In the genomic region with DNA sequence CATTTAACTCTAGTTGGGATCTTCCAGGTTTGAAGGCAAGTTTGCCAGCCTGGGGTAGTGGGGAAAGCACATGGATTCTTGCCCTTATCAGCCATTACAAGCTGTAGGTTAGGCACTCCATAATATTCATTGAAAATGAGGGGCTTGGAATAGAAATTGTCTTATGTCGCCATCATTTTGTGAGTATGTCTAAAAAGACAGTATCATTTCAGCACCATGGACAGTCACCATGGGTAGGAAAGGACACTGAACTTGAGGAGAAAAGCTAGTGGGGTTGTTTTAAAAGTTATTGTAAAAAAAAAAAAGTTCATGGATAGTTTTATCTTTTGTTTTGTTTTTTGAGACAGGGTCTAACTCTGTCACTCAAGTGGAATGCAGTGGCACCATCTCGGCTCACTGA, we compare ENCODE assay signal across 1 cellular context.
TF ChIP-seq lines count a peak whose summit lies in the region.

No MANE protein-coding gene starts in this region.

TF ChIP-seq in HepG2, 621 proteins besides CTCF, POLR2A, EP300 and RAD21 (continued from another document and continues in another):
- TF ChIP-seq, protein P1, sequence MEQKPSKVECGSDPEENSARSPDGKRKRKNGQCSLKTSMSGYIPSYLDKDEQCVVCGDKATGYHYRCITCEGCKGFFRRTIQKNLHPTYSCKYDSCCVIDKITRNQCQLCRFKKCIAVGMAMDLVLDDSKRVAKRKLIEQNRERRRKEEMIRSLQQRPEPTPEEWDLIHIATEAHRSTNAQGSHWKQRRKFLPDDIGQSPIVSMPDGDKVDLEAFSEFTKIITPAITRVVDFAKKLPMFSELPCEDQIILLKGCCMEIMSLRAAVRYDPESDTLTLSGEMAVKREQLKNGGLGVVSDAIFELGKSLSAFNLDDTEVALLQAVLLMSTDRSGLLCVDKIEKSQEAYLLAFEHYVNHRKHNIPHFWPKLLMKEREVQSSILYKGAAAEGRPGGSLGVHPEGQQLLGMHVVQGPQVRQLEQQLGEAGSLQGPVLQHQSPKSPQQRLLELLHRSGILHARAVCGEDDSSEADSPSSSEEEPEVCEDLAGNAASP (CRISPR knock-in tag; IDR thresholded peaks at IDR 0.05; ENCODE audit: borderline replicate concordance), result 0 out of 2 replicates have a peak, but pooled peaks have one; percentile 33
- TF ChIP-seq NR2F1 (CRISPR knock-in tag; IDR thresholded peaks at IDR 0.05), result no peak
- TF ChIP-seq, protein P2, sequence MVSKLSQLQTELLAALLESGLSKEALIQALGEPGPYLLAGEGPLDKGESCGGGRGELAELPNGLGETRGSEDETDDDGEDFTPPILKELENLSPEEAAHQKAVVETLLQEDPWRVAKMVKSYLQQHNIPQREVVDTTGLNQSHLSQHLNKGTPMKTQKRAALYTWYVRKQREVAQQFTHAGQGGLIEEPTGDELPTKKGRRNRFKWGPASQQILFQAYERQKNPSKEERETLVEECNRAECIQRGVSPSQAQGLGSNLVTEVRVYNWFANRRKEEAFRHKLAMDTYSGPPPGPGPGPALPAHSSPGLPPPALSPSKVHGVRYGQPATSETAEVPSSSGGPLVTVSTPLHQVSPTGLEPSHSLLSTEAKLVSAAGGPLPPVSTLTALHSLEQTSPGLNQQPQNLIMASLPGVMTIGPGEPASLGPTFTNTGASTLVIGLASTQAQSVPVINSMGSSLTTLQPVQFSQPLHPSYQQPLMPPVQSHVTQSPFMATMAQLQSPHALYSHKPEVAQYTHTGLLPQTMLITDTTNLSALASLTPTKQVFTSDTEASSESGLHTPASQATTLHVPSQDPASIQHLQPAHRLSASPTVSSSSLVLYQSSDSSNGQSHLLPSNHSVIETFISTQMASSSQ (IDR thresholded peaks at IDR 0.05; ENCODE audit: low read depth), result no peak
- TF ChIP-seq, protein P2 (CRISPR knock-in tag; IDR thresholded peaks at IDR 0.05; ENCODE audit: borderline replicate concordance), result no peak
- TF ChIP-seq SNAPC2 (CRISPR knock-in tag; IDR thresholded peaks at IDR 0.05), result no peak
- no peak for TF ChIP-seq NFIC (IDR thresholded peaks at IDR 0.05; ENCODE audit: low read length)
- no peak for TF ChIP-seq CEBPB (IDR thresholded peaks at IDR 0.05; ENCODE audit: borderline replicate concordance, low read depth, low read length)
- TF ChIP-seq ESRRA (CRISPR knock-in tag; IDR thresholded peaks at IDR 0.05; ENCODE audit: low read depth), result no peak
- peak; percentile 48; the same call in 1 of the 2 replicates for TF ChIP-seq ZSCAN9 (CRISPR knock-in tag; IDR thresholded peaks at IDR 0.05; ENCODE audit: borderline replicate concordance)
- peak in 1 of 2 experiments; percentile 47; a peak in 1 of 4 replicates for TF ChIP-seq KLF16 (CRISPR knock-in tag; IDR thresholded peaks at IDR 0.05)
- TF ChIP-seq KLF12 (CRISPR knock-in tag; IDR thresholded peaks at IDR 0.05; ENCODE audit: borderline replicate concordance), result no peak
- TF ChIP-seq SMYD3 (CRISPR knock-in tag; IDR thresholded peaks at IDR 0.05), result no peak
- TF ChIP-seq KMT2B (CRISPR knock-in tag; IDR thresholded peaks at IDR 0.05), result no peak
- TF ChIP-seq, protein P3, sequence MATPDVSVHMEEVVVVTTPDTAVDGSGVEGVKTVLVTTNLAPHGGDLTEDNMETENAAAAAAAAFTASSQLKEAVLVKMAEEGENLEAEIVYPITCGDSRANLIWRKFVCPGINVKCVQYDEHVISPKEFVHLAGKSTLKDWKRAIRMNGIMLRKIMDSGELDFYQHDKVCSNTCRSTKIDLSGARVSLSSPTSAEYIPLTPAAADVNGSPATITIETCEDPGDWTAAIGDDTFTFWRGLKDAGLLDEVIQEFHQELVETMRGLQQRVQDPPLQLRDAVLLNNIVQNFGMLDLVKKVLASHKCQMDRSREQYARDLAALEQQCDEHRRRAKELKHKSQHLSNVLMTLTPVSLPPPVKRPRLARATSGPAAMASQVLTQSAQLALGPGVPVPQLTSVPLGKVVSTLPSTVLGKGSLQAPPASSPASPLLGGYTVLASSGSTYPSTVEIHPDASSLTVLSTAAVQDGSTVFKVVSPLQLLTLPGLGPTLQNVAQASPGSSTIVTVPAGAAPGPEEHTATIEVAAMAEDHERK (CRISPR knock-in tag; IDR thresholded peaks at IDR 0.05; ENCODE audit: low read depth), result no peak
- TF ChIP-seq, protein P4, sequence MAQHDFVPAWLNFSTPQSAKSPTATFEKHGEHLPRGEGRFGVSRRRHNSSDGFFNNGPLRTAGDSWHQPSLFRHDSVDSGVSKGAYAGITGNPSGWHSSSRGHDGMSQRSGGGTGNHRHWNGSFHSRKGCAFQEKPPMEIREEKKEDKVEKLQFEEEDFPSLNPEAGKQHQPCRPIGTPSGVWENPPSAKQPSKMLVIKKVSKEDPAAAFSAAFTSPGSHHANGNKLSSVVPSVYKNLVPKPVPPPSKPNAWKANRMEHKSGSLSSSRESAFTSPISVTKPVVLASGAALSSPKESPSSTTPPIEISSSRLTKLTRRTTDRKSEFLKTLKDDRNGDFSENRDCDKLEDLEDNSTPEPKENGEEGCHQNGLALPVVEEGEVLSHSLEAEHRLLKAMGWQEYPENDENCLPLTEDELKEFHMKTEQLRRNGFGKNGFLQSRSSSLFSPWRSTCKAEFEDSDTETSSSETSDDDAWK (CRISPR knock-in tag; IDR thresholded peaks at IDR 0.05), result no peak
- no peak for TF ChIP-seq PLRG1 (conservative IDR thresholded peaks at IDR 0.05)
- TF ChIP-seq YY1 (IDR thresholded peaks at IDR 0.05; ENCODE audit: insufficient read depth, insufficient replicate concordance, low read depth, low read length), result no peak
- TF ChIP-seq, protein P5, sequence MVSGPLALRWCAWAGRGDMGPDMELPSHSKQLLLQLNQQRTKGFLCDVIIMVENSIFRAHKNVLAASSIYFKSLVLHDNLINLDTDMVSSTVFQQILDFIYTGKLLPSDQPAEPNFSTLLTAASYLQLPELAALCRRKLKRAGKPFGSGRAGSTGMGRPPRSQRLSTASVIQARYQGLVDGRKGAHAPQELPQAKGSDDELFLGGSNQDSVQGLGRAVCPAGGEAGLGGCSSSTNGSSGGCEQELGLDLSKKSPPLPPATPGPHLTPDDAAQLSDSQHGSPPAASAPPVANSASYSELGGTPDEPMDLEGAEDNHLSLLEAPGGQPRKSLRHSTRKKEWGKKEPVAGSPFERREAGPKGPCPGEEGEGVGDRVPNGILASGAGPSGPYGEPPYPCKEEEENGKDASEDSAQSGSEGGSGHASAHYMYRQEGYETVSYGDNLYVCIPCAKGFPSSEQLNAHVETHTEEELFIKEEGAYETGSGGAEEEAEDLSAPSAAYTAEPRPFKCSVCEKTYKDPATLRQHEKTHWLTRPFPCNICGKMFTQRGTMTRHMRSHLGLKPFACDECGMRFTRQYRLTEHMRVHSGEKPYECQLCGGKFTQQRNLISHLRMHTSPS (CRISPR knock-in tag; IDR thresholded peaks at IDR 0.05; ENCODE audit: low read depth), result no peak
- TF ChIP-seq ZNF331 (CRISPR knock-in tag; IDR thresholded peaks at IDR 0.05), result 0 out of 2 replicates have a peak, but pooled peaks have one; percentile 38
- TF ChIP-seq FLYWCH1 (CRISPR knock-in tag; IDR thresholded peaks at IDR 0.05), result no peak
- no peak for TF ChIP-seq ZNF879 (CRISPR knock-in tag; IDR thresholded peaks at IDR 0.05)
- TF ChIP-seq MAF1 (CRISPR knock-in tag; IDR thresholded peaks at IDR 0.05; ENCODE audit: borderline replicate concordance), result no peak
- no peak for TF ChIP-seq SAP130 (CRISPR knock-in tag; IDR thresholded peaks at IDR 0.05; ENCODE audit: low read depth)
- TF ChIP-seq, protein P6, sequence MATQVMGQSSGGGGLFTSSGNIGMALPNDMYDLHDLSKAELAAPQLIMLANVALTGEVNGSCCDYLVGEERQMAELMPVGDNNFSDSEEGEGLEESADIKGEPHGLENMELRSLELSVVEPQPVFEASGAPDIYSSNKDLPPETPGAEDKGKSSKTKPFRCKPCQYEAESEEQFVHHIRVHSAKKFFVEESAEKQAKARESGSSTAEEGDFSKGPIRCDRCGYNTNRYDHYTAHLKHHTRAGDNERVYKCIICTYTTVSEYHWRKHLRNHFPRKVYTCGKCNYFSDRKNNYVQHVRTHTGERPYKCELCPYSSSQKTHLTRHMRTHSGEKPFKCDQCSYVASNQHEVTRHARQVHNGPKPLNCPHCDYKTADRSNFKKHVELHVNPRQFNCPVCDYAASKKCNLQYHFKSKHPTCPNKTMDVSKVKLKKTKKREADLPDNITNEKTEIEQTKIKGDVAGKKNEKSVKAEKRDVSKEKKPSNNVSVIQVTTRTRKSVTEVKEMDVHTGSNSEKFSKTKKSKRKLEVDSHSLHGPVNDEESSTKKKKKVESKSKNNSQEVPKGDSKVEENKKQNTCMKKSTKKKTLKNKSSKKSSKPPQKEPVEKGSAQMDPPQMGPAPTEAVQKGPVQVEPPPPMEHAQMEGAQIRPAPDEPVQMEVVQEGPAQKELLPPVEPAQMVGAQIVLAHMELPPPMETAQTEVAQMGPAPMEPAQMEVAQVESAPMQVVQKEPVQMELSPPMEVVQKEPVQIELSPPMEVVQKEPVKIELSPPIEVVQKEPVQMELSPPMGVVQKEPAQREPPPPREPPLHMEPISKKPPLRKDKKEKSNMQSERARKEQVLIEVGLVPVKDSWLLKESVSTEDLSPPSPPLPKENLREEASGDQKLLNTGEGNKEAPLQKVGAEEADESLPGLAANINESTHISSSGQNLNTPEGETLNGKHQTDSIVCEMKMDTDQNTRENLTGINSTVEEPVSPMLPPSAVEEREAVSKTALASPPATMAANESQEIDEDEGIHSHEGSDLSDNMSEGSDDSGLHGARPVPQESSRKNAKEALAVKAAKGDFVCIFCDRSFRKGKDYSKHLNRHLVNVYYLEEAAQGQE (IDR thresholded peaks at IDR 0.05; ENCODE audit: borderline replicate concordance in 1 of 2, low read depth in 1 of 2, low read length in 2 of 2), result peak; percentile 60 to 96
- no peak for TF ChIP-seq ZNF572 (CRISPR knock-in tag; IDR thresholded peaks at IDR 0.05)
- TF ChIP-seq SIX1 (CRISPR knock-in tag; IDR thresholded peaks at IDR 0.05; ENCODE audit: borderline replicate concordance), result no peak
- no peak for TF ChIP-seq CHD2 (IDR thresholded peaks at IDR 0.05; ENCODE audit: low read depth, low read length)
- TF ChIP-seq NFKB2 (CRISPR knock-in tag; IDR thresholded peaks at IDR 0.05; ENCODE audit: borderline replicate concordance), result no peak
- TF ChIP-seq ZNF292 (CRISPR knock-in tag; IDR thresholded peaks at IDR 0.05; ENCODE audit: borderline replicate concordance, low read depth), result no peak
- TF ChIP-seq ZNF780A (CRISPR knock-in tag; IDR thresholded peaks at IDR 0.05), result no peak
- TF ChIP-seq, protein P7, sequence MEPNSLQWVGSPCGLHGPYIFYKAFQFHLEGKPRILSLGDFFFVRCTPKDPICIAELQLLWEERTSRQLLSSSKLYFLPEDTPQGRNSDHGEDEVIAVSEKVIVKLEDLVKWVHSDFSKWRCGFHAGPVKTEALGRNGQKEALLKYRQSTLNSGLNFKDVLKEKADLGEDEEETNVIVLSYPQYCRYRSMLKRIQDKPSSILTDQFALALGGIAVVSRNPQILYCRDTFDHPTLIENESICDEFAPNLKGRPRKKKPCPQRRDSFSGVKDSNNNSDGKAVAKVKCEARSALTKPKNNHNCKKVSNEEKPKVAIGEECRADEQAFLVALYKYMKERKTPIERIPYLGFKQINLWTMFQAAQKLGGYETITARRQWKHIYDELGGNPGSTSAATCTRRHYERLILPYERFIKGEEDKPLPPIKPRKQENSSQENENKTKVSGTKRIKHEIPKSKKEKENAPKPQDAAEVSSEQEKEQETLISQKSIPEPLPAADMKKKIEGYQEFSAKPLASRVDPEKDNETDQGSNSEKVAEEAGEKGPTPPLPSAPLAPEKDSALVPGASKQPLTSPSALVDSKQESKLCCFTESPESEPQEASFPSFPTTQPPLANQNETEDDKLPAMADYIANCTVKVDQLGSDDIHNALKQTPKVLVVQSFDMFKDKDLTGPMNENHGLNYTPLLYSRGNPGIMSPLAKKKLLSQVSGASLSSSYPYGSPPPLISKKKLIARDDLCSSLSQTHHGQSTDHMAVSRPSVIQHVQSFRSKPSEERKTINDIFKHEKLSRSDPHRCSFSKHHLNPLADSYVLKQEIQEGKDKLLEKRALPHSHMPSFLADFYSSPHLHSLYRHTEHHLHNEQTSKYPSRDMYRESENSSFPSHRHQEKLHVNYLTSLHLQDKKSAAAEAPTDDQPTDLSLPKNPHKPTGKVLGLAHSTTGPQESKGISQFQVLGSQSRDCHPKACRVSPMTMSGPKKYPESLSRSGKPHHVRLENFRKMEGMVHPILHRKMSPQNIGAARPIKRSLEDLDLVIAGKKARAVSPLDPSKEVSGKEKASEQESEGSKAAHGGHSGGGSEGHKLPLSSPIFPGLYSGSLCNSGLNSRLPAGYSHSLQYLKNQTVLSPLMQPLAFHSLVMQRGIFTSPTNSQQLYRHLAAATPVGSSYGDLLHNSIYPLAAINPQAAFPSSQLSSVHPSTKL (CRISPR knock-in tag; IDR thresholded peaks at IDR 0.05), result no peak
- no peak for TF ChIP-seq MAFG (CRISPR knock-in tag; IDR thresholded peaks at IDR 0.05)
- TF ChIP-seq ZNF615 (CRISPR knock-in tag; IDR thresholded peaks at IDR 0.05; ENCODE audit: borderline replicate concordance), result no peak
- TF ChIP-seq ZNF34 (CRISPR knock-in tag; IDR thresholded peaks at IDR 0.05; ENCODE audit: borderline replicate concordance), result no peak
- TF ChIP-seq KAT8 (CRISPR knock-in tag; IDR thresholded peaks at IDR 0.05), result 0 out of 2 replicates have a peak, but pooled peaks have one; percentile 34
- TF ChIP-seq LCORL (IDR thresholded peaks at IDR 0.05), result no peak
- TF ChIP-seq LCORL (CRISPR knock-in tag; IDR thresholded peaks at IDR 0.05), result no peak
- no peak for TF ChIP-seq RFX1 (IDR thresholded peaks at IDR 0.05)
- TF ChIP-seq EHMT2 (IDR thresholded peaks at IDR 0.05; ENCODE audit: borderline replicate concordance, low read depth, low read length), result peak; percentile 95
- TF ChIP-seq, protein P8, sequence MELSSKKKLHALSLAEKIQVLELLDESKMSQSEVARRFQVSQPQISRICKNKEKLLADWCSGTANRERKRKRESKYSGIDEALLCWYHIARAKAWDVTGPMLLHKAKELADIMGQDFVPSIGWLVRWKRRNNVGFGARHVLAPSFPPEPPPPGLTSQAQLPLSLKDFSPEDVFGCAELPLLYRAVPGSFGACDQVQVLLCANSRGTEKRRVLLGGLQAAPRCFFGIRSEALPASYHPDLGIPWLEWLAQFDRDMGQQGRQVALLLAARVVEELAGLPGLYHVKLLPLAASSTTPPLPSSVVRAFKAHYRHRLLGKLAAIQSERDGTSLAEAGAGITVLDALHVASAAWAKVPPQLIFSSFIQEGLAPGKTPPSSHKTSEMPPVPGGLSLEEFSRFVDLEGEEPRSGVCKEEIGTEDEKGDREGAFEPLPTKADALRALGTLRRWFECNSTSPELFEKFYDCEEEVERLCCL (CRISPR knock-in tag; IDR thresholded peaks at IDR 0.05; ENCODE audit: borderline replicate concordance), result no peak
- TF ChIP-seq ASH2L (IDR thresholded peaks at IDR 0.05; ENCODE audit: insufficient read length, low read depth, low read length), result no peak
- no peak for TF ChIP-seq CBX1 (IDR thresholded peaks at IDR 0.05; ENCODE audit: low read depth)
